1 cellular context compared by ENCODE assay signal in genomic region chr10:70661623-70662361, GRCh38.
TF ChIP-seq lines count a peak whose summit lies in the region.

No MANE protein-coding gene starts in this region.

TF ChIP-seq in IMR-90, 13 proteins besides CTCF, POLR2A, EP300 and RAD21 (continued from another document):
- no peak for TF ChIP-seq MXI1 (IDR thresholded peaks at IDR 0.05; ENCODE audit: borderline replicate concordance, low read depth, low read length)
- no peak for TF ChIP-seq RFX5 (IDR thresholded peaks at IDR 0.05; ENCODE audit: low read depth, low read length)
- TF ChIP-seq ELK1 (IDR thresholded peaks at IDR 0.05; ENCODE audit: borderline replicate concordance, low read depth, low read length) = no peak
- no peak for TF ChIP-seq MAFK (IDR thresholded peaks at IDR 0.05; ENCODE audit: low read depth, low read length)
- no peak for TF ChIP-seq MAZ (IDR thresholded peaks at IDR 0.05; ENCODE audit: borderline replicate concordance, low read depth, low read length)
- no peak for TF ChIP-seq CHD1 (IDR thresholded peaks at IDR 0.05; ENCODE audit: low read depth, low read length)
- no peak for TF ChIP-seq BHLHE40 (IDR thresholded peaks at IDR 0.05; ENCODE audit: low read depth, low read length)
- TF ChIP-seq RCOR1 (IDR thresholded peaks at IDR 0.05; ENCODE audit: insufficient replicate concordance, low read length) = no peak
- TF ChIP-seq USF2 (IDR thresholded peaks at IDR 0.05; ENCODE audit: low read depth, low read length) = no peak
- no peak for TF ChIP-seq CEBPB (IDR thresholded peaks at IDR 0.05; ENCODE audit: low read depth, low read length)
